22 cellular contexts compared by ENCODE assay signal in the genomic region with DNA sequence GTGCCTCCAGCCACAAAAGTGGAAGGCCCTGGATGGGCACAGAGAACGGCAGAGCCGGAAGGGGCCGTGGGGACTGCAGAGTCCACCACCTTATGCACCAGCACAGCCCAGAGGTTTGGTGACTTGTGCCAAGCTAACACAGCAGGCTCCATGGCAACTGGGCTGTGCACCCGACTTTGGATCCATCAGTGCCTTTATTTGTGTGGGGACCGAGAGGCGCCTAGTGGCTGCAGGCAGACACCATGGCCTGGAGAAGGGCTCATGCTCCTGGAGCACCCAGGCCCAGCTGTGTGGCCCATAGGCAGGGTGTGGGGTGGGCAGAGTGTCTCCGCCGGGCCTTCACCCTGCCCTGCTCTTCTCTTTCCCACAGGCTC. TPM values are rescaled to one million over a fixed set of nuclear protein-coding genes. Genes with fewer than 3 reads are reported as not detected.
"Had no signal": no experiment of that assay in that cellular context is flagged by ENCODE, and none has a peak within 500 bp of the region (broad histone marks: within the 10 kb centered on the region; RNA-seq: fewer than 3 reads in every experiment).

No MANE protein-coding gene starts in this region.

- H3K27me3 ChIP-seq: brain microvascular endothelial cell, cardiac muscle cell, Peyer's patch had no signal

- H3K4me3 ChIP-seq: cardiac muscle cell, Peyer's patch had no signal

- H3K4me3 Mint-ChIP-seq: activated CD4-positive, alpha-beta memory T cell treated with anti-CD3 and anti-CD28 coated beads for 36 hours; activated CD4-positive, alpha-beta T cell treated with anti-CD3 and anti-CD28 coated beads, Interleukin-2, amount 10 ng/mL, durations not matched to agents 24 days and 14 days; activated naive CD8-positive, alpha-beta T cell treated with anti-CD3 and anti-CD28 coated beads for 36 hours; activated T-cell treated with anti-CD3 and anti-CD28 coated beads, Interleukin-2, amount 50 U/mL, for 4 hours had no signal

- H3K4me1 ChIP-seq: Peyer's patch had no signal

- H3K9me3 ChIP-seq: Peyer's patch had no signal

- H3K27me3 Mint-ChIP-seq: activated CD4-positive, alpha-beta memory T cell treated with anti-CD3 and anti-CD28 coated beads for 36 hours; activated CD4-positive, alpha-beta T cell treated with anti-CD3 and anti-CD28 coated beads, Interleukin-2, amount 10 ng/mL, durations not matched to agents 24 days and 14 days; activated naive CD8-positive, alpha-beta T cell treated with anti-CD3 and anti-CD28 coated beads for 36 hours had no signal

- DNase-seq: activated CD4-positive, alpha-beta memory T cell treated with anti-CD3 and anti-CD28 coated beads for 36 hours; activated CD4-positive, alpha-beta T cell treated with anti-CD3 and anti-CD28 coated beads, Interleukin-2, amount 10 ng/mL, durations not matched to agents 24 days and 14 days; activated CD4-positive, CD25-positive, alpha-beta regulatory T cell treated with anti-CD3 and anti-CD28 coated beads, Interleukin-2, amount 50 U/mL, for 72 hours; activated CD8-positive, alpha-beta memory T cell treated with anti-CD3 and anti-CD28 coated beads for 24 hours; activated effector memory CD4-positive, alpha-beta T cell treated with anti-CD3 and anti-CD28 coated beads, Interleukin-2, amount 50 U/mL, for 16 hours; activated naive CD4-positive, alpha-beta T cell treated with Interleukin-2 at 50 U/mL for 16 hours; activated naive CD8-positive, alpha-beta T cell treated with anti-CD3 and anti-CD28 coated beads for 36 hours; activated T-cell treated with anti-CD3 and anti-CD28 coated beads, Interleukin-2, amount 50 U/mL, for 4 hours; brain microvascular endothelial cell; Kasumi-1; NCI-H1105 treated with DMSO at 0.1 percent for 48 hours; NCI-H1436 treated with DMSO at 0.1 percent for 48 hours; NCI-H187; NCI-H2081; NCI-H446; Peyer's patch; SHP77 treated with DMSO at 0.1 percent for 48 hours; T-helper 1 cell had no signal

- H3K27ac ChIP-seq: brain microvascular endothelial cell, cardiac muscle cell, Peyer's patch had no signal

- H3K4me1 Mint-ChIP-seq: activated CD4-positive, alpha-beta T cell treated with anti-CD3 and anti-CD28 coated beads, Interleukin-2, amount 10 ng/mL, durations not matched to agents 24 days and 14 days had no signal

- H3K27ac Mint-ChIP-seq: activated CD4-positive, alpha-beta memory T cell treated with anti-CD3 and anti-CD28 coated beads for 36 hours; activated CD4-positive, alpha-beta T cell treated with anti-CD3 and anti-CD28 coated beads, Interleukin-2, amount 10 ng/mL, durations not matched to agents 24 days and 14 days; activated naive CD8-positive, alpha-beta T cell treated with anti-CD3 and anti-CD28 coated beads for 36 hours had no signal

- ATAC-seq: activated T-cell treated with anti-CD3 and anti-CD28 coated beads, Interleukin-2, amount 50 U/mL, for 4 hours had no signal

- H3K9me3 Mint-ChIP-seq: activated CD4-positive, alpha-beta memory T cell treated with anti-CD3 and anti-CD28 coated beads for 36 hours; activated CD4-positive, alpha-beta T cell treated with anti-CD3 and anti-CD28 coated beads, Interleukin-2, amount 10 ng/mL, durations not matched to agents 24 days and 14 days; activated naive CD8-positive, alpha-beta T cell treated with anti-CD3 and anti-CD28 coated beads for 36 hours; activated T-cell treated with anti-CD3 and anti-CD28 coated beads, Interleukin-2, amount 50 U/mL, for 4 hours had no signal

RNA-seq across cellular contexts. Expression of a gene that starts 10.2 kb away (rescaled TPM):
- total RNA-seq: activated CD4-positive, alpha-beta memory T cell treated with anti-CD3 and anti-CD28 coated beads for 36 hours; activated CD4-positive, alpha-beta T cell treated with anti-CD3 and anti-CD28 coated beads, Interleukin-2, amount 10 ng/mL, durations not matched to agents 24 days and 14 days; activated naive CD8-positive, alpha-beta T cell treated with anti-CD3 and anti-CD28 coated beads for 36 hours; activated T-cell treated with anti-CD3 and anti-CD28 coated beads, Interleukin-2, amount 50 U/mL, for 4 hours; cardiac muscle cell; Peyer's patch; SK-MEL-5; T-helper 2 cell treated with Interferon-gamma antibody and Interleukin-4, amounts not matched to agents 100 ng/mL and 5 ng/mL, for 36 hours had no signal
- polyA plus RNA-seq: adipose tissue, cardiac muscle cell had no signal
